25 cellular contexts compared by ENCODE assay signal in the genomic region with DNA sequence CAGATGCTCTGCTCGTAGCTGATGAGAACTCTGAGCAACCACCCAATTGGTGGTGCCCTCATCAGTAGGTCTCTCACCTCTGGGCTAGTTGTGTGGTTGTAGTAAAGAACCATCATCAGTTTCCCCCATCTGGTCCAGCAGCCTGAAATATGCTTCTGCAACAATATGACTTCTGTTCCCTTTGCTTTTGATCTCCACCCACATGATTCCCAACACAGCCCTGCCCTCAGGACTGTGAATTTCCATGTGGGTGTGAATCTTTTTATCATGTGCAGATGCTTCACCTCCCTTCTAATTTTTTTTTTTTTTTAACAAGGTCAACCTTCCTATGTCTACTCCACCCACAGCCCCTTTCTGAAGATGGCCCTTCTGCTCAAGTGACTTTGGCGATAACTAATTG.
"Had no signal": no experiment of that assay in that cellular context is flagged by ENCODE, and none has a peak within 500 bp of the region (broad histone marks: within the 10 kb centered on the region; RNA-seq: fewer than 3 reads in every experiment).

No MANE protein-coding gene starts in this region.

- H3K9me3 ChIP-seq: gastrocnemius medialis, lower lobe of right lung, ovary, psoas muscle, sigmoid colon, stomach, tibial artery had no signal

- H3K4me3 Mint-ChIP-seq: dendritic cell treated with granulocyte-macrophage colony-stimulating factor and Interleukin-4, amounts not matched to agents 40 ng/mL and 50 ng/mL, for 4 days; endodermal cell; memory B cell; natural killer cell; stimulated activated effector memory CD8-positive, alpha-beta T cell treated with anti-CD3 and anti-CD28 coated beads, Interleukin-12 subunit alpha, Interleukin-12 subunit beta, amount 100 ng/mL, for 72 hours; type B pancreatic cell had no signal

- H3K27ac Mint-ChIP-seq: dendritic cell treated with granulocyte-macrophage colony-stimulating factor and Interleukin-4, amounts not matched to agents 40 ng/mL and 50 ng/mL, for 4 days; endodermal cell; memory B cell; natural killer cell; stimulated activated effector memory CD8-positive, alpha-beta T cell treated with anti-CD3 and anti-CD28 coated beads, Interleukin-12 subunit alpha, Interleukin-12 subunit beta, amount 100 ng/mL, for 72 hours; type B pancreatic cell had no signal

- H3K36me3 Mint-ChIP-seq: memory B cell, natural killer cell, type B pancreatic cell had no signal

- H3K4me3 ChIP-seq: gastrocnemius medialis, lower lobe of right lung, ovary, psoas muscle, sigmoid colon, stomach, tibial artery had no signal

- H3K27me3 Mint-ChIP-seq: type B pancreatic cell had no signal

- H3K27me3 ChIP-seq: ovary, sigmoid colon, tibial artery had no signal

- H3K4me1 ChIP-seq: gastrocnemius medialis, lower lobe of right lung, psoas muscle, sigmoid colon, stomach, tibial artery had no signal

- DNase-seq: effector CD8-positive, alpha-beta T cell; endodermal cell; foreskin fibroblast; gastrocnemius medialis; head of caudate nucleus; left ventricle myocardium superior; lower lobe of right lung; natural killer cell; occipital lobe; ovary; posterior cingulate gyrus; psoas muscle; right cardiac atrium; sigmoid colon; stimulated activated CD4-positive, alpha-beta T cell treated with anti-CD3 and anti-CD28 coated beads, Interleukin-2, amount 100 ng/mL, for 24 hours; stimulated activated CD4-positive, alpha-beta T cell treated with anti-CD3 and anti-CD28 coated beads, Interleukin-4, amount 100 ng/mL, for 24 hours; stimulated activated naive CD4-positive, alpha-beta T cell treated with Interleukin-2 at 50 U/mL for 16 hours; stomach; tibial artery had no signal

- ATAC-seq: esophagus mucosa; gastrocnemius medialis; left ventricle myocardium superior; lower lobe of right lung; natural killer cell; psoas muscle; right cardiac atrium; stimulated activated effector memory CD8-positive, alpha-beta T cell treated with anti-CD3 and anti-CD28 coated beads, Interleukin-12 subunit alpha, Interleukin-12 subunit beta, amount 100 ng/mL, for 72 hours had no signal

- H3K36me3 ChIP-seq: gastrocnemius medialis, lower lobe of right lung, ovary, sigmoid colon, stomach, tibial artery had no signal

- H3K9me3 Mint-ChIP-seq: dendritic cell treated with granulocyte-macrophage colony-stimulating factor and Interleukin-4, amounts not matched to agents 40 ng/mL and 50 ng/mL, for 4 days; memory B cell; natural killer cell; stimulated activated effector memory CD8-positive, alpha-beta T cell treated with anti-CD3 and anti-CD28 coated beads, Interleukin-12 subunit alpha, Interleukin-12 subunit beta, amount 100 ng/mL, for 72 hours had no signal

- H3K4me1 Mint-ChIP-seq: endodermal cell; memory B cell; stimulated activated effector memory CD8-positive, alpha-beta T cell treated with anti-CD3 and anti-CD28 coated beads, Interleukin-12 subunit alpha, Interleukin-12 subunit beta, amount 100 ng/mL, for 72 hours had no signal

- H3K27ac ChIP-seq: epithelial cell of prostate, gastrocnemius medialis, lower lobe of right lung, ovary, psoas muscle, sigmoid colon, stomach, tibial artery had no signal
